Comparison of ENCODE assay signal across 8 cellular contexts in genomic region chr14:86654558-86655184, GRCh38.
A peak's percentile ranks its signal among the peaks of the same experiment; 100 is the strongest.
DNase-seq lines count a peak whose midpoint lies in the region; ATAC-seq and TF ChIP-seq lines count a peak whose summit lies in the region.

No MANE protein-coding gene starts in this region.

- H3K79me2 ChIP-seq in PC-3 (ENCODE audit: low read length): no peaks in the 10 kb centered on the region

- TF ChIP-seq CTCF in HL-60 (IDR thresholded peaks at IDR 0.05; ENCODE audit: insufficient read depth, low read length) (peak; percentile 46), PC-3 (conservative IDR thresholded peaks at IDR 0.05; ENCODE audit: low read depth, low read length) (peak; percentile 71), chondrocyte (IDR thresholded peaks at IDR 0.05) (peak; percentile 79)

- H3K4me2 ChIP-seq in PC-3 (ENCODE audit: low read length): no peak overlapping the region

- H3K27ac ChIP-seq in HL-60 (replicated peaks) (no peak overlapping the region), PC-3 (ENCODE audit: low read length) (no peak overlapping the region)

- peaks cover 3% of the 10 kb centered on the region for H3K4me1 Mint-ChIP-seq in chondrocyte (ENCODE audit: low read depth)

- no peak overlapping the region for H3K4me3 Mint-ChIP-seq in chondrocyte (ENCODE audit: unreplicated experiment)

- H4K20me1 ChIP-seq in PC-3 (ENCODE audit: low read length): no peaks in the 10 kb centered on the region

- intact Hi-C loops in PC-3 (cut with micrococcal nuclease): no loop called here

- H3K4me3 ChIP-seq in HL-60 (replicated peaks; ENCODE audit: insufficient read depth, low read length) (no peak overlapping the region), PC-3 (ENCODE audit: low read length) (no peak overlapping the region)

- H3K36me3 ChIP-seq in PC-3 (ENCODE audit: low read depth, low read length): no peaks in the 10 kb centered on the region

- H3K9ac ChIP-seq in PC-3 (ENCODE audit: low read length): no peak overlapping the region

- POLR2A ChIA-PET in PC-3 (lab: Charles Lee; ENCODE audit: unreplicated experiment): no interaction called here

- H3F3A ChIP-seq in PC-3 (ENCODE audit: low read length, unreplicated experiment): no peaks in the 10 kb centered on the region

- no peaks in the 10 kb centered on the region for H3K4me1 ChIP-seq in PC-3 (ENCODE audit: insufficient read depth, low read length)

- BruUV-seq in PC-3 (replicated peaks; lab: Mats Ljungman, UMichigan): no TSS peak

- no peaks in the 10 kb centered on the region for H3K9me2 ChIP-seq in PC-3 (replicated peaks; ENCODE audit: low read length)

- CTCF ChIA-PET in PC-3 (lab: Charles Lee): no interaction called here

- H3K9me3 Mint-ChIP-seq in chondrocyte (ENCODE audit: low read depth): peaks cover 8% of the 10 kb centered on the region

- no peak overlapping the region for H2AFZ ChIP-seq in PC-3 (ENCODE audit: low read length)

- ATAC-seq in PC-3 (no peak), HG03159 (IDR thresholded peaks at IDR 0.05; ENCODE audit: unreplicated experiment) (no peak), GM18505 (IDR thresholded peaks at IDR 0.05; ENCODE audit: unreplicated experiment) (no peak)

- no peaks in the 10 kb centered on the region for H3K36me3 Mint-ChIP-seq in chondrocyte (ENCODE audit: low read depth)

- H3K27ac Mint-ChIP-seq in chondrocyte (ENCODE audit: unreplicated experiment): no peak overlapping the region

- TF ChIP-seq POLR2A in GM18505 (IDR thresholded peaks at IDR 0.05; ENCODE audit: borderline replicate concordance, extremely low read depth, insufficient read depth, insufficient read length): no peak

- DNase-seq in D341Med (ENCODE audit: low spot score) (peak; percentile 55), HL-60 (ENCODE audit: low read depth in 1 of 2, low spot score in 1 of 2) (peak; percentile 3 to 66), PC-3 (peak; percentile 55), chondrocyte (ENCODE audit: low spot score) (no peak), mucosa of gallbladder (ENCODE audit: low spot score) (peak; percentile 26), NCI-H1436 (lab: John Stamatoyannopoulos, UW) (no peak)

- H3K9me3 ChIP-seq in PC-3 (ENCODE audit: low read length): no peaks in the 10 kb centered on the region

- H3K27me3 Mint-ChIP-seq in chondrocyte (ENCODE audit: low read depth): no peaks in the 10 kb centered on the region

- H3K27me3 ChIP-seq in HL-60 (ENCODE audit: insufficient read depth, poor library complexity, severe bottlenecking): no peaks in the 10 kb centered on the region
- H3K27me3 ChIP-seq in PC-3 (ENCODE audit: low read length): no peaks in the 10 kb centered on the region

Comparison
In these comparisons a context has a peak if more than half of its experiments do, and no peak if none do; other contexts are left out.
1. DNase-seq: peak in D341Med (single experiment), HL-60 (2 of 2), PC-3 (single experiment) and mucosa of gallbladder (single experiment); none in chondrocyte (single experiment) and NCI-H1436 (single experiment).
2. Peak in every context shown above with its lines, with median percentiles within 50 percentile points of each other: CTCF ChIP-seq.